15 cellular contexts compared by ENCODE assay signal in genomic region chr10:120584786-120585185, GRCh38.
"Had no signal": no experiment of that assay in that cellular context is flagged by ENCODE, and none has a peak within 500 bp of the region (broad histone marks: within the 10 kb centered on the region; RNA-seq: fewer than 3 reads in every experiment).

No MANE protein-coding gene starts in this region.

- DNase-seq: heart right ventricle; left ventricle myocardium inferior; mesendoderm; naive B cell; natural killer cell; nephron progenitor cell; occipital lobe; psoas muscle; small intestine; spleen; stimulated activated CD4-positive, alpha-beta T cell treated with anti-CD3 and anti-CD28 coated beads, Interleukin-4, amount 100 ng/mL, for 24 hours; stimulated activated naive CD4-positive, alpha-beta T cell; tibial artery; trophoblast cell; upper lobe of right lung had no signal
